In genomic region chr6:104010897-104011296, GRCh38 we compare ENCODE assay signal across 24 cellular contexts.
"Had no signal": no experiment of that assay in that cellular context is flagged by ENCODE, and none has a peak within 500 bp of the region (broad histone marks: within the 10 kb centered on the region; RNA-seq: fewer than 3 reads in every experiment).

No MANE protein-coding gene starts in this region.

- H3K4me1 ChIP-seq: psoas muscle, right lobe of liver, sigmoid colon, stomach, thyroid gland, tibial nerve, upper lobe of left lung, vagina had no signal

- H3K27me3 ChIP-seq: neutrophil, pancreas, right lobe of liver, sigmoid colon, stomach, thyroid gland, tibial nerve, upper lobe of left lung, vagina had no signal

- DNase-seq: natural killer cell; nephron progenitor cell; nucleus accumbens; pancreas; posterior cingulate gyrus; psoas muscle; right cardiac atrium; right lobe of liver; sigmoid colon; small intestine; stimulated activated CD4-positive, alpha-beta T cell treated with anti-CD3 and anti-CD28 coated beads, Interleukin-15, amount 100 ng/mL, for 24 hours; stimulated activated CD4-positive, alpha-beta T cell treated with anti-CD3 and anti-CD28 coated beads, Interleukin-2, amount 100 ng/mL, for 24 hours; stimulated activated CD4-positive, alpha-beta T cell treated with anti-CD3 and anti-CD28 coated beads, Interleukin-2, amount 100 ng/mL, for 48 hours; stimulated activated CD4-positive, alpha-beta T cell treated with anti-CD3 and anti-CD28 coated beads, Interleukin-4, amount 100 ng/mL, for 24 hours; stimulated activated naive B cell treated with anti-CD40 and anti-IgM and Interleukin-4, amounts not matched to agents 10 μg/mL and 1 μg/mL and 100 μg/mL, for 72 hours; stimulated activated naive CD4-positive, alpha-beta T cell treated with Interleukin-2 at 50 U/mL for 16 hours; stomach; thyroid gland; trophoblast cell; upper lobe of left lung had no signal

- H3K9me3 ChIP-seq: neutrophil, pancreas, psoas muscle, right lobe of liver, sigmoid colon, stomach, thoracic aorta, thyroid gland, tibial nerve, upper lobe of left lung, vagina had no signal

- H3K4me3 ChIP-seq: pancreas, psoas muscle, right lobe of liver, sigmoid colon, stomach, thoracic aorta, thyroid gland, tibial nerve, upper lobe of left lung, vagina had no signal

- H3K36me3 ChIP-seq: neutrophil, pancreas, right lobe of liver, sigmoid colon, stomach, thoracic aorta, thyroid gland, tibial nerve, upper lobe of left lung, vagina had no signal

- H3K27ac ChIP-seq: neutrophil, pancreas, psoas muscle, right lobe of liver, sigmoid colon, stomach, thoracic aorta, thyroid gland, tibial nerve, upper lobe of left lung, vagina had no signal
